ENCODE assay signal across 15 cellular contexts in the genomic region with DNA sequence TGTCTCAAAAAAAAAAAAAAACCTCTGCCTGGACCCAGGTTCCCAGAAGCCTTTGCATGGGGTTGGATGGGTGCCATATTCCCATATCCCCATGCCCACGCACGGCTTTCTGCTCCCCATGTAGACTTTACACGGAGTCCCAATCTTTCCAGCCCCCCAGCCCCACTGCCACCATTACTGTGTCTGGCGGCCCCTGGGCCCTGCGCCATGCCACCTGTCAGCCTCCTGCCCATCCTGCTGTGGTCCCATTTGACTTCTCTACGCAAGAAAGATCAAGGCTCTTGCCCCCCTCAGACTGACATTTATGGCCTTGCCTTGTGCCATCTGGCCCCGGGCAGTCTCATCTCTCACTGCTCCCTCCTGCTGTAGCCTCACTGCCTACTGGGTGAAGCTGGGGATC. TPM values are rescaled to one million over a fixed set of nuclear protein-coding genes. Genes with fewer than 3 reads are reported as not detected.
A peak's percentile ranks its signal among the peaks of the same experiment; 100 is the strongest.
DNase-seq lines count a peak whose midpoint lies in the region; ATAC-seq and TF ChIP-seq lines count a peak whose summit lies in the region.
"Had no signal": no experiment of that assay in that cellular context is flagged by ENCODE, and none has a peak within 500 bp of the region (broad histone marks: within the 10 kb centered on the region; RNA-seq: fewer than 3 reads in every experiment).

No MANE protein-coding gene starts in this region.

- no peak for DNase-seq in activated naive CD8-positive, alpha-beta T cell treated with anti-CD3 and anti-CD28 coated beads for 36 hours
- no peak for DNase-seq in activated naive CD8-positive, alpha-beta T cell treated with anti-CD3 and anti-CD28 coated beads, Interleukin-2, amount 50 U/mL, for 24 hours
- DNase-seq in NT2/D1 (ENCODE audit: low read depth, low spot score) (no peak), left ventricle myocardium inferior (no peak), substantia nigra (lab: John Stamatoyannopoulos, UW) (peak in 1 of 49 donors; percentile 64), GDM1 (lab: John Stamatoyannopoulos, UW) (no peak), kidney glomerular epithelial cell (lab: John Stamatoyannopoulos, UW) (no peak)
- DNase-seq: activated gamma-delta T cell treated with Interleukin-2 at 50 U/mL for 16 hours; brain microvascular endothelial cell; effector CD4-positive, alpha-beta T cell; retina; stimulated activated CD4-positive, alpha-beta T cell treated with anti-CD3 and anti-CD28 coated beads, Interleukin-1b, Interleukin-23, amount 100 ng/mL, for 48 hours had no signal

- peak overlapping the region; percentile 57 for H3K27ac Mint-ChIP-seq in activated naive CD8-positive, alpha-beta T cell treated with anti-CD3 and anti-CD28 coated beads for 36 hours
- H3K27ac Mint-ChIP-seq in activated naive CD8-positive, alpha-beta T cell treated with anti-CD3 and anti-CD28 coated beads, Interleukin-2, amount 50 U/mL, for 24 hours = no peak overlapping the region

- TF ChIP-seq CTCF in left ventricle myocardium inferior (IDR thresholded peaks at IDR 0.05; ENCODE audit: borderline replicate concordance) = no peak

- H3K4me1 ChIP-seq in NT2/D1 (ENCODE audit: insufficient read depth, insufficient read length) (peaks cover 19% of the 10 kb centered on the region), left ventricle myocardium inferior (peaks cover 44% of the 10 kb centered on the region)

- no peak overlapping the region for H3K4me3 ChIP-seq in NT2/D1 (ENCODE audit: insufficient read length, low read depth)
- H3K4me3 ChIP-seq in left ventricle myocardium inferior = no peak overlapping the region
- H3K4me3 ChIP-seq: lower lobe of right lung had no signal

- H3K4me3 Mint-ChIP-seq in activated naive CD8-positive, alpha-beta T cell treated with anti-CD3 and anti-CD28 coated beads for 36 hours = no peak overlapping the region
- H3K4me3 Mint-ChIP-seq in activated naive CD8-positive, alpha-beta T cell treated with anti-CD3 and anti-CD28 coated beads, Interleukin-2, amount 50 U/mL, for 24 hours = no peak overlapping the region
- H3K4me3 Mint-ChIP-seq: nephron had no signal

- peak overlapping the region; percentile 5 for H3K9ac ChIP-seq in NT2/D1 (ENCODE audit: insufficient read length, low read depth)

- no peaks in the 10 kb centered on the region for H3K27me3 Mint-ChIP-seq in activated naive CD8-positive, alpha-beta T cell treated with anti-CD3 and anti-CD28 coated beads for 36 hours
- H3K27me3 Mint-ChIP-seq in activated naive CD8-positive, alpha-beta T cell treated with anti-CD3 and anti-CD28 coated beads, Interleukin-2, amount 50 U/mL, for 24 hours = no peaks in the 10 kb centered on the region

- H3K4me1 Mint-ChIP-seq in activated naive CD8-positive, alpha-beta T cell treated with anti-CD3 and anti-CD28 coated beads for 36 hours = peaks cover 9% of the 10 kb centered on the region
- H3K4me1 Mint-ChIP-seq in activated naive CD8-positive, alpha-beta T cell treated with anti-CD3 and anti-CD28 coated beads, Interleukin-2, amount 50 U/mL, for 24 hours = peaks cover 4% of the 10 kb centered on the region

- H3K9me3 ChIP-seq in NT2/D1 (ENCODE audit: insufficient read depth, low read length) (no peaks in the 10 kb centered on the region), left ventricle myocardium inferior (replicated peaks) (no peaks in the 10 kb centered on the region)
- H3K9me3 ChIP-seq: lower lobe of right lung had no signal

- peaks cover 16% of the 10 kb centered on the region for H3K36me3 ChIP-seq in NT2/D1 (ENCODE audit: insufficient read depth, insufficient read length, low read length)
- H3K36me3 ChIP-seq in left ventricle myocardium inferior = peaks cover 35% of the 10 kb centered on the region

- H3K36me3 Mint-ChIP-seq in activated naive CD8-positive, alpha-beta T cell treated with anti-CD3 and anti-CD28 coated beads for 36 hours = peaks cover 27% of the 10 kb centered on the region
- peaks cover 31% of the 10 kb centered on the region for H3K36me3 Mint-ChIP-seq in activated naive CD8-positive, alpha-beta T cell treated with anti-CD3 and anti-CD28 coated beads, Interleukin-2, amount 50 U/mL, for 24 hours (ENCODE audit: low read depth)

- ATAC-seq in activated naive CD8-positive, alpha-beta T cell treated with anti-CD3 and anti-CD28 coated beads, Interleukin-2, amount 50 U/mL, for 24 hours = no peak
- no peak for ATAC-seq in GM18498 (IDR thresholded peaks at IDR 0.05; ENCODE audit: unreplicated experiment)

- intact Hi-C loops in left ventricle myocardium inferior (cut with micrococcal nuclease) = no loop called here

- no peaks in the 10 kb centered on the region for H3K27me3 ChIP-seq in NT2/D1 (ENCODE audit: insufficient read depth, insufficient read length)
- no peaks in the 10 kb centered on the region for H3K27me3 ChIP-seq in left ventricle myocardium inferior (ENCODE audit: low read depth)
- H3K27me3 ChIP-seq: brain microvascular endothelial cell had no signal

- H3K9me3 Mint-ChIP-seq in activated naive CD8-positive, alpha-beta T cell treated with anti-CD3 and anti-CD28 coated beads for 36 hours = no peaks in the 10 kb centered on the region
- no peaks in the 10 kb centered on the region for H3K9me3 Mint-ChIP-seq in activated naive CD8-positive, alpha-beta T cell treated with anti-CD3 and anti-CD28 coated beads, Interleukin-2, amount 50 U/mL, for 24 hours
- H3K9me3 Mint-ChIP-seq: nephron had no signal

- peak overlapping the region; percentile 57 for H3K27ac ChIP-seq in left ventricle myocardium inferior (replicated peaks)
- H3K27ac ChIP-seq in substantia nigra (ENCODE audit: low read depth, low read length, poor library complexity, severe bottlenecking) = peak overlapping the region; percentile 26
- H3K27ac ChIP-seq: brain microvascular endothelial cell had no signal

RNA-seq across cellular contexts. Expression of gene AK1, which starts 6.5 kb away (rescaled TPM):
- total RNA-seq in activated naive CD8-positive, alpha-beta T cell treated with anti-CD3 and anti-CD28 coated beads for 36 hours = 10 to 100 TPM in 1 of 2 experiments, 1 to 10 TPM in 1; 9.9 to 11.7 TPM
- 844 TPM for total RNA-seq in left ventricle myocardium inferior

RNA-seq across cellular contexts. Expression of gene ST6GALNAC6, which starts 15.4 kb away (rescaled TPM):
- 10 to 100 TPM; 44.5 to 45.1 TPM for total RNA-seq in activated naive CD8-positive, alpha-beta T cell treated with anti-CD3 and anti-CD28 coated beads for 36 hours
- 48.4 TPM for total RNA-seq in left ventricle myocardium inferior

RNA-seq across cellular contexts. Expression of gene ENG, which starts 29.5 kb away (rescaled TPM):
- total RNA-seq in activated naive CD8-positive, alpha-beta T cell treated with anti-CD3 and anti-CD28 coated beads for 36 hours = 10 to 100 TPM; 17.7 to 18.8 TPM
- total RNA-seq in left ventricle myocardium inferior = 139 TPM

RNA-seq across cellular contexts. Expression of gene ST6GALNAC4, which starts 32.9 kb away (rescaled TPM):
- total RNA-seq in activated naive CD8-positive, alpha-beta T cell treated with anti-CD3 and anti-CD28 coated beads for 36 hours = 10 to 100 TPM; 45.3 to 51.2 TPM
- 31.3 TPM for total RNA-seq in left ventricle myocardium inferior

RNA-seq across cellular contexts. Expression of gene PIP5KL1, which starts 46.6 kb away (rescaled TPM):
- total RNA-seq in activated naive CD8-positive, alpha-beta T cell treated with anti-CD3 and anti-CD28 coated beads for 36 hours = 1 to 10 TPM; 2.3 to 3.2 TPM
- total RNA-seq in left ventricle myocardium inferior = 0.85 TPM

Comparison
In these comparisons a context has a peak if more than half of its experiments do, and no peak if none do; other contexts are left out.
1. RNA of gene AK1, which starts 6.5 kb away (total RNA-seq): 844 TPM in left ventricle myocardium inferior (single experiment); 9.9 to 11.7 TPM in activated naive CD8-positive, alpha-beta T cell treated with anti-CD3 and anti-CD28 coated beads for 36 hours; every median in the first group is over 10 times any median in the second.